20 cellular contexts compared by ENCODE assay signal in genomic region chr13:98428256-98428966, GRCh38.
DNase-seq lines count a peak whose midpoint lies in the region; ATAC-seq, FAIRE-seq and TF ChIP-seq lines count a peak whose summit lies in the region.
"Had no signal": no experiment of that assay in that cellular context is flagged by ENCODE, and none has a peak within 500 bp of the region (broad histone marks: within the 10 kb centered on the region; RNA-seq: fewer than 3 reads in every experiment).

No MANE protein-coding gene starts in this region.

- no peak overlapping the region for H3K4me3 ChIP-seq in CD4-positive, CD25-positive, alpha-beta regulatory T cell (ENCODE audit: low read depth, low read length)
- H3K4me3 ChIP-seq in RWPE2 (ENCODE audit: severe bottlenecking) = no peak overlapping the region
- H3K4me3 ChIP-seq in bronchial epithelial cell (ENCODE audit: low read depth, low read length) = no peak overlapping the region
- H3K4me3 ChIP-seq: BLaER1 treated with 17β-estradiol and CSF1 and Interleukin-3, amounts not matched to agents 10 nM and 100 nM; Peyer's patch had no signal

- H3K9me3 Mint-ChIP-seq in CD4-positive, CD25-positive, alpha-beta regulatory T cell = peaks cover 0 to 1% (median 0%) of the 10 kb centered on the region in 7 donors
- H3K9me3 Mint-ChIP-seq in progenitor cell of endocrine pancreas (ENCODE audit: low read depth) = no peaks in the 10 kb centered on the region
- no peaks in the 10 kb centered on the region for H3K9me3 Mint-ChIP-seq in activated T-cell treated with anti-CD3 and anti-CD28 coated beads, Interleukin-2, amount 50 U/mL, for 4 hours

- H3K9me3 ChIP-seq in CD4-positive, CD25-positive, alpha-beta regulatory T cell (ENCODE audit: control insufficient read depth in 2 of 2, low read length in 2 of 2) = no peaks in the 10 kb centered on the region
- H3K9me3 ChIP-seq in RWPE2 (ENCODE audit: severe bottlenecking) = no peaks in the 10 kb centered on the region
- H3K9me3 ChIP-seq: BLaER1 treated with 17β-estradiol and CSF1 and Interleukin-3, amounts not matched to agents 10 nM and 100 nM; Peyer's patch had no signal

- peak overlapping the region in 2 of 3 donors; percentile 33 to 87 for H3K27ac Mint-ChIP-seq in CD4-positive, CD25-positive, alpha-beta regulatory T cell
- H3K27ac Mint-ChIP-seq in progenitor cell of endocrine pancreas = peak overlapping the region; percentile 79

- no peak for DNase-seq in CD4-positive, CD25-positive, alpha-beta regulatory T cell
- DNase-seq in RWPE2 (ENCODE audit: low spot score) (peak; percentile 16), bronchial epithelial cell (ENCODE audit: low read depth) (no peak), progenitor cell of endocrine pancreas (ENCODE audit: low spot score, unreplicated experiment) (no peak), NCI-H2029 treated with DMSO at 0.1 percent for 48 hours (lab: John Stamatoyannopoulos, UW) (no peak), Right ventricle myocardium inferior (ENCODE audit: missing footprints) (no peak), occipital lobe (lab: John Stamatoyannopoulos, UW) (no peak)
- no peak for DNase-seq in activated T-cell treated with anti-CD3 and anti-CD28 coated beads, Interleukin-2, amount 50 U/mL, for 4 hours
- DNase-seq: 8988T, DMS79, GOT3, Karpas-422, NCI-H1417, NCI-H1930, NCI-H2171 treated with DMSO at 0.1 percent for 48 hours, NCI-H82, Peyer's patch, SIG-M5 had no signal

- no peaks in the 10 kb centered on the region for H3K36me3 Mint-ChIP-seq in CD4-positive, CD25-positive, alpha-beta regulatory T cell
- H3K36me3 Mint-ChIP-seq in progenitor cell of endocrine pancreas (ENCODE audit: insufficient read depth) = peaks cover 45% of the 10 kb centered on the region
- no peaks in the 10 kb centered on the region for H3K36me3 Mint-ChIP-seq in activated T-cell treated with anti-CD3 and anti-CD28 coated beads, Interleukin-2, amount 50 U/mL, for 4 hours (ENCODE audit: insufficient read depth)

- ATAC-seq in CD4-positive, CD25-positive, alpha-beta regulatory T cell (ENCODE audit: low read depth in 2 of 2) = no peak
- no peak for ATAC-seq in RWPE2 (ENCODE audit: low read depth)
- no peak for ATAC-seq in activated T-cell treated with anti-CD3 and anti-CD28 coated beads, Interleukin-2, amount 50 U/mL, for 4 hours
- ATAC-seq in Right ventricle myocardium inferior = no peak

- no peaks in the 10 kb centered on the region for H3K4me1 ChIP-seq in CD4-positive, CD25-positive, alpha-beta regulatory T cell (ENCODE audit: control insufficient read depth, insufficient read depth, low read length, poor library complexity, severe bottlenecking)
- no peaks in the 10 kb centered on the region for H3K4me1 ChIP-seq in RWPE2 (ENCODE audit: insufficient read depth, poor library complexity, severe bottlenecking)

- H3K4me1 Mint-ChIP-seq in CD4-positive, CD25-positive, alpha-beta regulatory T cell = no peaks in the 10 kb centered on the region
- H3K4me1 Mint-ChIP-seq in progenitor cell of endocrine pancreas (ENCODE audit: low read depth) = peaks cover 12% of the 10 kb centered on the region
- no peaks in the 10 kb centered on the region for H3K4me1 Mint-ChIP-seq in activated T-cell treated with anti-CD3 and anti-CD28 coated beads, Interleukin-2, amount 50 U/mL, for 4 hours (ENCODE audit: low read depth)

- H3K36me3 ChIP-seq in CD4-positive, CD25-positive, alpha-beta regulatory T cell (ENCODE audit: control insufficient read depth, insufficient read depth, low read length) = no peaks in the 10 kb centered on the region
- H3K36me3 ChIP-seq in RWPE2 (ENCODE audit: low read depth) = 0 out of 2 replicates have a peak, but pooled peaks cover 6% of the 10 kb centered on the region
- H3K36me3 ChIP-seq in bronchial epithelial cell (ENCODE audit: control insufficient read depth, insufficient read depth, low read length) = no peaks in the 10 kb centered on the region
- H3K36me3 ChIP-seq: Peyer's patch had no signal

- peaks cover 27% of the 10 kb centered on the region for H3K27me3 Mint-ChIP-seq in CD4-positive, CD25-positive, alpha-beta regulatory T cell
- H3K27me3 Mint-ChIP-seq in progenitor cell of endocrine pancreas = no peaks in the 10 kb centered on the region
- peaks cover 36% of the 10 kb centered on the region for H3K27me3 Mint-ChIP-seq in activated T-cell treated with anti-CD3 and anti-CD28 coated beads, Interleukin-2, amount 50 U/mL, for 4 hours (ENCODE audit: low read depth)

- H3K4me3 Mint-ChIP-seq in CD4-positive, CD25-positive, alpha-beta regulatory T cell = no peak overlapping the region
- no peak overlapping the region for H3K4me3 Mint-ChIP-seq in progenitor cell of endocrine pancreas (ENCODE audit: low read depth)
- H3K4me3 Mint-ChIP-seq in activated T-cell treated with anti-CD3 and anti-CD28 coated beads, Interleukin-2, amount 50 U/mL, for 4 hours = no peak overlapping the region

- H3K27ac ChIP-seq in CD4-positive, CD25-positive, alpha-beta regulatory T cell (ENCODE audit: insufficient read depth, low read length, poor library complexity, severe bottlenecking) = no peak overlapping the region
- no peak overlapping the region for H3K27ac ChIP-seq in RWPE2 (ENCODE audit: poor library complexity, severe bottlenecking)
- H3K27ac ChIP-seq: BLaER1 treated with 17β-estradiol and CSF1 and Interleukin-3, amounts not matched to agents 10 nM and 100 nM; Peyer's patch had no signal

- intact Hi-C loops in Right ventricle myocardium inferior (cut with DNase I) = no loop called here

- no peaks in the 10 kb centered on the region for H3K27me3 ChIP-seq in CD4-positive, CD25-positive, alpha-beta regulatory T cell (ENCODE audit: control insufficient read depth, insufficient read depth, low read length)
- no peaks in the 10 kb centered on the region for H3K27me3 ChIP-seq in RWPE2 (ENCODE audit: insufficient read depth, poor library complexity, severe bottlenecking)
- no peaks in the 10 kb centered on the region for H3K27me3 ChIP-seq in bronchial epithelial cell (ENCODE audit: control insufficient read depth, insufficient read depth, low read length)
- H3K27me3 ChIP-seq: BLaER1 treated with 17β-estradiol and CSF1 and Interleukin-3, amounts not matched to agents 10 nM and 100 nM; Peyer's patch had no signal

- no peak for TF ChIP-seq CTCF in RWPE2 (IDR thresholded peaks at IDR 0.05; ENCODE audit: poor library complexity, severe bottlenecking)
- no peak for TF ChIP-seq CTCF in bronchial epithelial cell (IDR thresholded peaks at IDR 0.05; ENCODE audit: insufficient read depth, low read length, severe bottlenecking)
- no peak for TF ChIP-seq CTCF in progenitor cell of endocrine pancreas (IDR thresholded peaks at IDR 0.05; ENCODE audit: unreplicated experiment)

- FAIRE-seq in bronchial epithelial cell (lab: Jason Lieb, UNC) = peak; percentile 13
- FAIRE-seq: GM12891 had no signal
